22 cellular contexts compared by ENCODE assay signal in the genomic region with DNA sequence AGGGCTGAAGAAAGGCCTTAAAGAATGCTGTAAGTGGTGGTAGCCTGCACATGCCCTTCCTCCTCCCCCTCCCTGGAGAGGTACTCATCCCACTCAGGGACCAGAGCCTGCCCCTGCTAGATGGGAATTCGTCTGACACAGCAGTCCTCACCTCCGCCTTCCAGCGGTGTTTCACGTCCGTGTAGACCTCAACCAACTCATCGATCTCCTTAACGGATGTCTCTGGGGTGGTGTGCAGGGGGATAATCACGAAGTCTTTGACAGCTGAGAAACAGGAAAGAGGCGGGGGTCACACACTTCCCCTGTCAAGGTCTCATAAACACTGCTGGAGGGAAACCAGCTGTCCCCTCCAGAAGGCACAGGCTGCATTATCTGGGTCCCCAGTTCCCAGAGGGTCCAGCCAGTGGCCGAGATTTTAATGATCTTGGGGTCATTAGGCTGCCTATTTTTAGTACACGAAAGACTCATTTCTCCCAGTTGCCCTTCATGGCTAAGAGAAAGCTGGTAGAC. TPM values are rescaled to one million over a fixed set of nuclear protein-coding genes. Genes with fewer than 3 reads are reported as not detected.
DNase-seq lines count a peak whose midpoint lies in the region; ATAC-seq and TF ChIP-seq lines count a peak whose summit lies in the region.
"Had no signal": no experiment of that assay in that cellular context is flagged by ENCODE, and none has a peak within 500 bp of the region (broad histone marks: within the 10 kb centered on the region; RNA-seq: fewer than 3 reads in every experiment).

No MANE protein-coding gene starts in this region.

- no peak for TF ChIP-seq RAD21 in liver (IDR thresholded peaks at IDR 0.05)

- no peaks in the 10 kb centered on the region for H3K27me3 Mint-ChIP-seq in stimulated activated memory B cell treated with anti-CD40 and anti-IgM and Interleukin-4, amounts not matched to agents 10 μg/mL and 1 μg/mL and 100 μg/mL, for 72 hours

- H4K20me1 ChIP-seq in OCI-LY3 (ENCODE audit: insufficient read depth, low read length) = no peaks in the 10 kb centered on the region

- peaks cover 65% of the 10 kb centered on the region for H3K4me1 Mint-ChIP-seq in stimulated activated memory B cell treated with anti-CD40 and anti-IgM and Interleukin-4, amounts not matched to agents 10 μg/mL and 1 μg/mL and 100 μg/mL, for 72 hours
- H3K4me1 Mint-ChIP-seq: CD8-positive, alpha-beta memory T cell had no signal

- H3K27ac ChIP-seq in OCI-LY3 (ENCODE audit: low read length) = peak overlapping the region; percentile 73; the same call in 1 of the 2 replicates
- H3K27ac ChIP-seq in liver (ENCODE audit: low read depth in 1 of 2, low read length in 2 of 2) = no peak overlapping the region
- no peak overlapping the region for H3K27ac ChIP-seq in suprapubic skin
- H3K27ac ChIP-seq: HL-60, Peyer's patch, prostate gland had no signal

- DNase-seq in GM10266 (ENCODE audit: extremely low spot score) = peak; percentile 28
- no peak for DNase-seq in activated CD4-positive, CD25-positive, alpha-beta regulatory T cell treated with anti-CD3 and anti-CD28 coated beads, Interleukin-2, amount 50 U/mL, for 72 hours
- no peak for DNase-seq in suprapubic skin (ENCODE audit: low spot score in 2 of 2)
- no peak for DNase-seq in BE2C
- no peak for DNase-seq in DMS79 (lab: John Stamatoyannopoulos, UW)
- DNase-seq: activated CD4-positive, CD25-positive, alpha-beta regulatory T cell; activated naive CD8-positive, alpha-beta T cell treated with anti-CD3 and anti-CD28 coated beads for 36 hours; body of pancreas; CD8-positive, alpha-beta memory T cell; natural killer cell; NCI-H187 treated with DMSO at 0.1 percent for 48 hours; NCI-H226; Peyer's patch; substantia nigra had no signal

- TF ChIP-seq CTCF in GM10266 (IDR thresholded peaks at IDR 0.05; ENCODE audit: control insufficient read depth, insufficient read depth, low read depth, missing control alignments) = no peak
- no peak for TF ChIP-seq CTCF in OCI-LY3 (IDR thresholded peaks at IDR 0.05; ENCODE audit: low read depth, low read length)
- TF ChIP-seq CTCF in liver (IDR thresholded peaks at IDR 0.05; ENCODE audit: low read depth, low read length, missing input control) = no peak
- TF ChIP-seq CTCF in suprapubic skin (IDR thresholded peaks at IDR 0.05) = no peak
- no peak for TF ChIP-seq CTCF in BE2C (IDR thresholded peaks at IDR 0.05; ENCODE audit: low read depth, low read length)

- no peak for TF ChIP-seq EP300 in suprapubic skin (IDR thresholded peaks at IDR 0.05)

- TF ChIP-seq POLR2A in suprapubic skin (IDR thresholded peaks at IDR 0.05) = no peak

- H3K4me3 Mint-ChIP-seq in stimulated activated memory B cell treated with anti-CD40 and anti-IgM and Interleukin-4, amounts not matched to agents 10 μg/mL and 1 μg/mL and 100 μg/mL, for 72 hours = no peak overlapping the region
- H3K4me3 Mint-ChIP-seq: activated naive CD8-positive, alpha-beta T cell treated with anti-CD3 and anti-CD28 coated beads for 36 hours; CD8-positive, alpha-beta memory T cell; natural killer cell; T-helper 2 cell treated with Interferon-gamma antibody and Interleukin-4, amounts not matched to agents 5 μg/mL and 100 μg/mL, for 36 hours had no signal

- H3K36me3 Mint-ChIP-seq in stimulated activated memory B cell treated with anti-CD40 and anti-IgM and Interleukin-4, amounts not matched to agents 10 μg/mL and 1 μg/mL and 100 μg/mL, for 72 hours = no peaks in the 10 kb centered on the region
- H3K36me3 Mint-ChIP-seq: CD8-positive, alpha-beta memory T cell; natural killer cell had no signal

- H3K4me1 ChIP-seq in OCI-LY3 (ENCODE audit: low read length) (peaks cover 68% of the 10 kb centered on the region), liver (ENCODE audit: control insufficient read depth in 4 of 4, insufficient read depth in 4 of 4, low read length in 3 of 4) (peaks cover 2 to 13% (median 9%) of the 10 kb centered on the region in 4 donors), suprapubic skin (peaks cover 17% of the 10 kb centered on the region), BE2C (no peaks in the 10 kb centered on the region)
- H3K4me1 ChIP-seq: prostate gland had no signal

- no peaks in the 10 kb centered on the region for H3K27me3 ChIP-seq in OCI-LY3 (ENCODE audit: low read depth, low read length)
- no peaks in the 10 kb centered on the region for H3K27me3 ChIP-seq in liver (ENCODE audit: control insufficient read depth in 4 of 4, insufficient read depth in 4 of 4, low read length in 3 of 4)
- no peaks in the 10 kb centered on the region for H3K27me3 ChIP-seq in suprapubic skin
- no peaks in the 10 kb centered on the region for H3K27me3 ChIP-seq in BE2C
- H3K27me3 ChIP-seq: body of pancreas, Peyer's patch had no signal

- H3K4me3 ChIP-seq in OCI-LY3 (ENCODE audit: low read length) = no peak overlapping the region
- no peak overlapping the region for H3K4me3 ChIP-seq in liver (ENCODE audit: low read depth in 1 of 3, low read length in 3 of 3)
- no peak overlapping the region for H3K4me3 ChIP-seq in suprapubic skin
- no peak overlapping the region for H3K4me3 ChIP-seq in BE2C (ENCODE audit: low read depth, low read length)
- H3K4me3 ChIP-seq: body of pancreas, coronary artery, Peyer's patch, prostate gland had no signal

- no peak overlapping the region for H3K4me2 ChIP-seq in OCI-LY3 (ENCODE audit: low read length)

- H3K9ac ChIP-seq in OCI-LY3 (ENCODE audit: low read length) (no peak overlapping the region), liver (ENCODE audit: low read depth in 1 of 2, low read length in 2 of 2) (no peak overlapping the region)

- no peaks in the 10 kb centered on the region for H3K9me3 Mint-ChIP-seq in stimulated activated memory B cell treated with anti-CD40 and anti-IgM and Interleukin-4, amounts not matched to agents 10 μg/mL and 1 μg/mL and 100 μg/mL, for 72 hours
- H3K9me3 Mint-ChIP-seq: natural killer cell; T-helper 2 cell treated with Interferon-gamma antibody and Interleukin-4, amounts not matched to agents 5 μg/mL and 100 μg/mL, for 36 hours had no signal

- H3K27ac Mint-ChIP-seq in stimulated activated memory B cell treated with anti-CD40 and anti-IgM and Interleukin-4, amounts not matched to agents 10 μg/mL and 1 μg/mL and 100 μg/mL, for 72 hours = peak overlapping the region; percentile 49
- H3K27ac Mint-ChIP-seq: activated naive CD8-positive, alpha-beta T cell treated with anti-CD3 and anti-CD28 coated beads for 36 hours; CD8-positive, alpha-beta memory T cell; natural killer cell; T-helper 2 cell treated with Interferon-gamma antibody and Interleukin-4, amounts not matched to agents 5 μg/mL and 100 μg/mL, for 36 hours had no signal

- no peaks in the 10 kb centered on the region for H3K79me2 ChIP-seq in OCI-LY3 (ENCODE audit: low read length)

- H3K9me3 ChIP-seq in OCI-LY3 (ENCODE audit: insufficient read depth, low read length) (peaks cover 19% of the 10 kb centered on the region), liver (ENCODE audit: control insufficient read depth in 4 of 4, low read length in 3 of 4) (no peaks in the 10 kb centered on the region), suprapubic skin (no peaks in the 10 kb centered on the region), BE2C (no peaks in the 10 kb centered on the region)
- H3K9me3 ChIP-seq: body of pancreas, Peyer's patch, prostate gland had no signal

- H3K36me3 ChIP-seq in OCI-LY3 (replicated peaks; ENCODE audit: low read depth, low read length) (peaks cover 13% of the 10 kb centered on the region), liver (ENCODE audit: control insufficient read depth in 4 of 4, insufficient read depth in 3 of 4, low read depth in 1 of 4, low read length in 3 of 4) (no peaks in the 10 kb centered on the region), suprapubic skin (no peaks in the 10 kb centered on the region), BE2C (no peaks in the 10 kb centered on the region)
- H3K36me3 ChIP-seq: Peyer's patch, prostate gland had no signal

- 64% methylated on average over 11 of the region's 11 CpGs for WGBS in liver
- WGBS in suprapubic skin = 56% methylated on average over 11 of the region's 11 CpGs

- no peak for ATAC-seq in stimulated activated memory B cell treated with anti-CD40 and anti-IgM and Interleukin-4, amounts not matched to agents 10 μg/mL and 1 μg/mL and 100 μg/mL, for 72 hours
- ATAC-seq: body of pancreas had no signal

- H2AFZ ChIP-seq in OCI-LY3 (ENCODE audit: low read depth, low read length) = no peak overlapping the region

TF ChIP-seq in liver, 16 proteins besides CTCF, POLR2A, EP300 and RAD21 (continues in another document):
- no peak for TF ChIP-seq FOXA2 (IDR thresholded peaks at IDR 0.05)
- TF ChIP-seq, protein P1, sequence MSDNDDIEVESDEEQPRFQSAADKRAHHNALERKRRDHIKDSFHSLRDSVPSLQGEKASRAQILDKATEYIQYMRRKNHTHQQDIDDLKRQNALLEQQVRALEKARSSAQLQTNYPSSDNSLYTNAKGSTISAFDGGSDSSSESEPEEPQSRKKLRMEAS (IDR thresholded peaks at IDR 0.05) = no peak

RNA-seq across cellular contexts. Expression of a gene that starts 9.9 kb away (rescaled TPM):
- total RNA-seq in liver = 100 to 1,000 TPM in 1 of 2 donors, 10 to 100 TPM in 1; 76.1 to 162 TPM
- polyA plus RNA-seq in liver = 100 to 1,000 TPM in 1 of 2 donors, 10 to 100 TPM in 1; 94.5 to 201 TPM
- 1 to 10 TPM in 3 of 4 donors, under 1 TPM in 1; 0.95 to 5.8 (median 4.3) TPM for total RNA-seq in suprapubic skin
- polyA plus RNA-seq in BE2C (2012; ENCODE audit: insufficient read depth, insufficient read length, low read depth) = not detected
- total RNA-seq: activated naive CD8-positive, alpha-beta T cell treated with anti-CD3 and anti-CD28 coated beads for 36 hours; CD8-positive, alpha-beta memory T cell had no signal
- polyA plus RNA-seq: AG04450; CD8-positive, alpha-beta memory T cell had no signal

RNA-seq across cellular contexts. Expression of a gene that starts 36.7 kb away (rescaled TPM):
- total RNA-seq in liver (10 to 100 TPM; 19.8 to 60.9 TPM), suprapubic skin (10 to 100 TPM; 35.6 to 39.8 (median 38.2) TPM)
- 10 to 100 TPM; 36.5 to 40.1 TPM for polyA plus RNA-seq in liver
- 5.2 TPM for polyA plus RNA-seq in BE2C (2012; ENCODE audit: insufficient read depth, insufficient read length, low read depth)

Comparison
In these comparisons a context has a peak if more than half of its experiments do, and no peak if none do; other contexts are left out.
1. RNA of a gene that starts 9.9 kb away (total RNA-seq): 76.1 to 162 TPM in liver; 0.95 to 5.8 TPM in suprapubic skin; every median in the first group is over 10 times any median in the second.